In genomic region chr21:42574234-42575027, GRCh38 we compare ENCODE assay signal across 12 cellular contexts.
DNase-seq lines count a peak whose midpoint lies in the region; ATAC-seq and TF ChIP-seq lines count a peak whose summit lies in the region.
"Had no signal": no experiment of that assay in that cellular context is flagged by ENCODE, and none has a peak within 500 bp of the region (broad histone marks: within the 10 kb centered on the region; RNA-seq: fewer than 3 reads in every experiment).

No MANE protein-coding gene starts in this region.

- H3K4me3 ChIP-seq in WI38 (ENCODE audit: low read depth, low read length): no peak overlapping the region
- H3K4me3 ChIP-seq: MG63 had no signal

- peak; percentile 47 for DNase-seq in GM03348 (ENCODE audit: low spot score)
- DNase-seq in islet precursor cell: peak; percentile 66
- DNase-seq in NCI-H2107 treated with DMSO at 0.1 percent for 48 hours (lab: John Stamatoyannopoulos, UW; ENCODE audit: unreplicated experiment): no peak
- DNase-seq in NOMO-1 treated with DMSO at 0.1 percent for 48 hours (lab: John Stamatoyannopoulos, UW; ENCODE audit: unreplicated experiment): no peak
- DNase-seq: MG63; naive thymus-derived CD4-positive, alpha-beta T cell; NCI-H526 treated with DMSO at 0.1 percent for 48 hours; stimulated activated naive B cell treated with anti-CD40 and anti-IgM and Interleukin-4, amounts not matched to agents 10 μg/mL and 1 μg/mL and 100 μg/mL, for 72 hours had no signal

- no peak overlapping the region for H3K27ac ChIP-seq in 22Rv1

- TF ChIP-seq CTCF in 22Rv1 (IDR thresholded peaks at IDR 0.05): peak; percentile 29
- peak; percentile 48; the same call in 1 of the 2 replicates for TF ChIP-seq CTCF in WI38 (IDR thresholded peaks at IDR 0.05; ENCODE audit: low read depth, low read length)

- ATAC-seq in HG03097 (IDR thresholded peaks at IDR 0.05; ENCODE audit: low FRiP score, unreplicated experiment): no peak
- no peak for ATAC-seq in HG03108 (IDR thresholded peaks at IDR 0.05; ENCODE audit: unreplicated experiment)
- ATAC-seq: naive thymus-derived CD4-positive, alpha-beta T cell; stimulated activated naive B cell treated with anti-CD40 and anti-IgM and Interleukin-4, amounts not matched to agents 10 μg/mL and 1 μg/mL and 100 μg/mL, for 72 hours had no signal

Comparison
In these comparisons a context has a peak if more than half of its experiments do, and no peak if none do; other contexts are left out.
1. DNase-seq: peak in GM03348 (single experiment) and islet precursor cell (single experiment); none in NCI-H2107 treated with DMSO at 0.1 percent for 48 hours (single experiment) and NOMO-1 treated with DMSO at 0.1 percent for 48 hours (single experiment).